ENCODE assay signal across 26 cellular contexts in genomic region chr11:437228-437870, GRCh38. TPM values are rescaled to one million over a fixed set of nuclear protein-coding genes. Genes with fewer than 3 reads are reported as not detected.
"Had no signal": no experiment of that assay in that cellular context is flagged by ENCODE, and none has a peak within 500 bp of the region (broad histone marks: within the 10 kb centered on the region; RNA-seq: fewer than 3 reads in every experiment).

No MANE protein-coding gene starts in this region.

- H3K27ac Mint-ChIP-seq: activated CD8-positive, alpha-beta T cell treated with anti-CD3 and anti-CD28 coated beads for 36 hours; activated naive CD4-positive, alpha-beta T cell treated with anti-CD3 and anti-CD28 coated beads, Interleukin-2, amount 50 U/mL, for 72 hours; activated T-cell treated with anti-CD3 and anti-CD28 coated beads, Interleukin-2, amount 50 U/mL, for 72 hours; T-helper 1 cell treated with Interleukin-12 subunit alpha and Interleukin-12 subunit beta and Interleukin-4 antibody, amounts not matched to agents 30 μg/mL and 1 μg/mL, for 36 hours had no signal

- H3K27me3 Mint-ChIP-seq: activated CD8-positive, alpha-beta T cell treated with anti-CD3 and anti-CD28 coated beads for 36 hours had no signal

- H3K27ac ChIP-seq: brain microvascular endothelial cell, cardiac muscle cell, Peyer's patch, RWPE1 had no signal

- H3K4me3 ChIP-seq: cardiac muscle cell, MG63, Peyer's patch had no signal

- H3K36me3 ChIP-seq: brain microvascular endothelial cell, cardiac muscle cell, MG63 had no signal

- H3K27me3 ChIP-seq: brain microvascular endothelial cell, cardiac muscle cell, MG63, Peyer's patch had no signal

- H3K9me3 ChIP-seq: MG63, Peyer's patch had no signal

- H3K4me3 Mint-ChIP-seq: activated CD8-positive, alpha-beta T cell treated with anti-CD3 and anti-CD28 coated beads for 36 hours; activated T-cell treated with anti-CD3 and anti-CD28 coated beads, Interleukin-2, amount 50 U/mL, for 72 hours; T-helper 1 cell treated with Interleukin-12 subunit alpha and Interleukin-12 subunit beta and Interleukin-4 antibody, amounts not matched to agents 30 μg/mL and 1 μg/mL, for 36 hours had no signal

- H3K36me3 Mint-ChIP-seq: activated naive CD4-positive, alpha-beta T cell treated with anti-CD3 and anti-CD28 coated beads, Interleukin-2, amount 50 U/mL, for 72 hours had no signal

- DNase-seq: activated CD4-positive, alpha-beta T cell treated with anti-CD3 and anti-CD28 coated beads for 4 hours; activated CD8-positive, alpha-beta memory T cell treated with anti-CD3 and anti-CD28 coated beads, Interleukin-2, amount 50 U/mL, for 4 hours; activated CD8-positive, alpha-beta T cell treated with anti-CD3 and anti-CD28 coated beads for 36 hours; activated T-cell treated with anti-CD3 and anti-CD28 coated beads, Interleukin-2, amount 50 U/mL, for 72 hours; brain microvascular endothelial cell; MG63; MV-4-11; NCI-H1092 treated with DMSO at 0.1 percent for 48 hours; NCI-H1417 treated with DMSO at 0.1 percent for 48 hours; NCI-H1694; NCI-H2029; NCI-H2107; NCI-H2171 treated with DMSO at 0.1 percent for 48 hours; NCI-H345; NCI-H510A treated with DMSO at 0.1 percent for 48 hours; NCI-H69; NK-92 treated with Interleukin-12 subunit alpha and Interleukin-12 subunit beta, amount 100 ng/mL, for 24 hours; OCI-M1; Peyer's patch; SHP77 treated with DMSO at 0.1 percent for 48 hours had no signal

- H3K9me3 Mint-ChIP-seq: activated CD8-positive, alpha-beta T cell treated with anti-CD3 and anti-CD28 coated beads for 36 hours; activated naive CD4-positive, alpha-beta T cell treated with anti-CD3 and anti-CD28 coated beads, Interleukin-2, amount 50 U/mL, for 72 hours; activated T-cell treated with anti-CD3 and anti-CD28 coated beads, Interleukin-2, amount 50 U/mL, for 72 hours; T-helper 1 cell treated with Interleukin-12 subunit alpha and Interleukin-12 subunit beta and Interleukin-4 antibody, amounts not matched to agents 30 μg/mL and 1 μg/mL, for 36 hours had no signal

- ATAC-seq: activated CD4-positive, CD25-positive, alpha-beta regulatory T cell treated with anti-CD3 and anti-CD28 coated beads, Interleukin-2, amount 50 U/mL, for 24 hours; activated CD8-positive, alpha-beta T cell treated with anti-CD3 and anti-CD28 coated beads for 36 hours; activated naive CD4-positive, alpha-beta T cell treated with anti-CD3 and anti-CD28 coated beads, Interleukin-2, amount 50 U/mL, for 72 hours; activated T-cell treated with anti-CD3 and anti-CD28 coated beads, Interleukin-2, amount 50 U/mL, for 72 hours had no signal

RNA-seq across cellular contexts. Expression of gene ANO9, which starts 4.5 kb away (rescaled TPM):
- total RNA-seq: SK-MEL-5 had no signal

RNA-seq across cellular contexts. Expression of gene PKP3, which starts 43.3 kb away (rescaled TPM):
- total RNA-seq: SK-MEL-5 had no signal
